Comparison of ENCODE assay signal across 7 cellular contexts in genomic region chr15:33292718-33293307, GRCh38. TPM values are rescaled to one million over a fixed set of nuclear protein-coding genes. Genes with fewer than 3 reads are reported as not detected.
DNase-seq lines count a peak whose midpoint lies in the region; ATAC-seq and TF ChIP-seq lines count a peak whose summit lies in the region.

No MANE protein-coding gene starts in this region.

- POLR2A ChIA-PET in GM10248 (lab: Yijun Ruan, JAX) = no interaction called here

- intact Hi-C loops in breast epithelium (cut with DNase I; ENCODE audit: low total_unique reads) = no loop called here

- CTCF ChIA-PET in GM10248 (lab: Yijun Ruan, JAX) = interaction anchor here (0.7 to 5.8 kb wide), 29 partner anchors 8 to 671 kb away, joined by 3 to 51 read pairs (median 5); no protein-coding TSS in a partner anchor

- DNase-seq in GM10248 (ENCODE audit: extremely low spot score) (peak; percentile 53), LHCN-M2 (ENCODE audit: low read depth) (peak; percentile 52), RWPE2 (ENCODE audit: low spot score) (no peak), breast epithelium (ENCODE audit: low spot score in 2 of 2) (no peak), left kidney (ENCODE audit: low read depth, low spot score) (peak; percentile 87)
- peak; percentile 76 for DNase-seq in stimulated activated CD8-positive, alpha-beta memory T cell treated with anti-CD3 and anti-CD28 coated beads, Interleukin-4, amount 100 ng/mL, for 48 hours

- ATAC-seq in RWPE2 (ENCODE audit: low read depth) = peak; percentile 84
- no peak for ATAC-seq in GM21528 (IDR thresholded peaks at IDR 0.05; ENCODE audit: low FRiP score, unreplicated experiment)

- H3K27me3 ChIP-seq in RWPE2 (ENCODE audit: insufficient read depth, poor library complexity, severe bottlenecking) = no peaks in the 10 kb centered on the region
- H3K27me3 ChIP-seq in breast epithelium = no peaks in the 10 kb centered on the region

- no peak overlapping the region for H3K27ac ChIP-seq in RWPE2 (ENCODE audit: poor library complexity, severe bottlenecking)
- H3K27ac ChIP-seq in breast epithelium = no peak overlapping the region

- H3K9me3 ChIP-seq in RWPE2 (ENCODE audit: severe bottlenecking) = no peaks in the 10 kb centered on the region
- no peaks in the 10 kb centered on the region for H3K9me3 ChIP-seq in breast epithelium

- TF ChIP-seq CTCF in GM10248 (IDR thresholded peaks at IDR 0.05; ENCODE audit: control extremely low read depth, extremely low read depth, low read depth, missing control alignments) = peak; percentile 72
- peak; percentile 98 for TF ChIP-seq CTCF in RWPE2 (IDR thresholded peaks at IDR 0.05; ENCODE audit: poor library complexity, severe bottlenecking)
- peak in 2 of 3 donors; percentile 46 to 62 for TF ChIP-seq CTCF in breast epithelium (IDR thresholded peaks at IDR 0.05)

- H3K36me3 ChIP-seq in RWPE2 (ENCODE audit: low read depth) = no peaks in the 10 kb centered on the region
- no peaks in the 10 kb centered on the region for H3K36me3 ChIP-seq in breast epithelium

- no peak for TF ChIP-seq POLR2A in breast epithelium (IDR thresholded peaks at IDR 0.05)

- no peak overlapping the region for H3K4me3 ChIP-seq in RWPE2 (ENCODE audit: severe bottlenecking)
- H3K4me3 ChIP-seq in breast epithelium = no peak overlapping the region

- H3K4me1 ChIP-seq in RWPE2 (ENCODE audit: insufficient read depth, poor library complexity, severe bottlenecking) (peaks cover 6% of the 10 kb centered on the region), breast epithelium (no peaks in the 10 kb centered on the region)

RNA-seq across cellular contexts. Expression of gene RYR3, which starts 18.0 kb away (rescaled TPM):
- total RNA-seq in LHCN-M2 (2014; rRNA removed) (not detected in 2 replicates), breast epithelium (1 to 10 TPM; 1.8 to 4.2 (median 2.6) TPM)
- 0.17 TPM for polyA plus RNA-seq in LHCN-M2 (2012)

Comparison
In these comparisons a context has a peak if more than half of its experiments do, and no peak if none do; other contexts are left out.
1. DNase-seq: peak in GM10248 (single experiment), LHCN-M2 (single experiment), left kidney (single experiment) and stimulated activated CD8-positive, alpha-beta memory T cell treated with anti-CD3 and anti-CD28 coated beads, Interleukin-4, amount 100 ng/mL, for 48 hours (single experiment); none in RWPE2 (single experiment) and breast epithelium (0 of 2).
2. Peak in every context shown above with its lines, with median percentiles within 50 percentile points of each other: CTCF ChIP-seq.